Comparison of ENCODE assay signal across 9 cellular contexts in genomic region chrX:44012484-44013096, GRCh38. TPM values are rescaled to one million over a fixed set of nuclear protein-coding genes. Genes with fewer than 3 reads are reported as not detected.
DNase-seq lines count a peak whose midpoint lies in the region; ATAC-seq and TF ChIP-seq lines count a peak whose summit lies in the region.
"Had no signal": no experiment of that assay in that cellular context is flagged by ENCODE, and none has a peak within 500 bp of the region (broad histone marks: within the 10 kb centered on the region; RNA-seq: fewer than 3 reads in every experiment).

No MANE protein-coding gene starts in this region.

- no peak overlapping the region for H3K9ac ChIP-seq in H9 (ENCODE audit: extremely low read depth, insufficient read length, low read length)

- H4K8ac ChIP-seq in H9 (replicated peaks; ENCODE audit: insufficient read length, low read depth, low read length): no peak overlapping the region

- no CpG with 5 or more reads among the region's 4 CpGs for WGBS in H9 (ENCODE audit: extremely low coverage, insufficient read length, low lambda C conversion rate)

- H4K91ac ChIP-seq in H9 (ENCODE audit: insufficient read length, low read depth, low read length): no peak overlapping the region

- H2BK20ac ChIP-seq in H9 (ENCODE audit: low read depth, low read length, poor library complexity, severe bottlenecking): no peak overlapping the region

- no peak overlapping the region for H2BK120ac ChIP-seq in H9 (ENCODE audit: low read depth, low read length, poor library complexity, severe bottlenecking)

- no peaks in the 10 kb centered on the region for H3K27me3 ChIP-seq in H9 (ENCODE audit: insufficient read depth, low read length)
- H3K27me3 ChIP-seq: cardiac muscle cell had no signal

- H3K79me2 ChIP-seq in H9 (ENCODE audit: insufficient read depth, low read length): no peaks in the 10 kb centered on the region

- no peak overlapping the region for H2BK12ac ChIP-seq in H9 (ENCODE audit: insufficient read length, low read depth, low read length)

- no peak overlapping the region for H3K4ac ChIP-seq in H9 (ENCODE audit: low read depth, low read length)

- H3K36me3 Mint-ChIP-seq in H9 (ENCODE audit: insufficient read depth in 1 of 3, low read depth in 3 of 3): no peaks in the 10 kb centered on the region

- no peaks in the 10 kb centered on the region for H3K79me1 ChIP-seq in H9 (ENCODE audit: insufficient read depth, low read depth, low read length, poor library complexity, severe bottlenecking)

- H3K14ac ChIP-seq in H9 (ENCODE audit: insufficient read depth, low read length): no peak overlapping the region

- H2AFZ ChIP-seq in H9 (ENCODE audit: low read length): no peak overlapping the region

- TF ChIP-seq CTCF in omental fat pad (IDR thresholded peaks at IDR 0.05): no peak
- TF ChIP-seq CTCF in H9 (conservative IDR thresholded peaks at IDR 0.05): no peak

- H2BK5ac ChIP-seq in H9 (ENCODE audit: insufficient read length, low read length): no peak overlapping the region

- H3K9me3 ChIP-seq in H9 (ENCODE audit: control insufficient read depth, low read depth, low read length): peaks cover 32% of the 10 kb centered on the region

- H3K4me1 Mint-ChIP-seq in H9: no peaks in the 10 kb centered on the region

- no peak overlapping the region for H3T11ph ChIP-seq in H9 (ENCODE audit: low read length)

- H3K4me3 Mint-ChIP-seq in H9: no peak overlapping the region

- peaks cover 58 to 62% of the 10 kb centered on the region in 2 experiments for H3K9me3 Mint-ChIP-seq in H9

- no peaks in the 10 kb centered on the region for H3K27me3 Mint-ChIP-seq in H9 (ENCODE audit: low read depth)

- H3K56ac ChIP-seq in H9 (ENCODE audit: insufficient read length, low read depth, low read length): no peak overlapping the region

- H3K4me1 ChIP-seq in H9 (ENCODE audit: insufficient read depth, low read length): no peaks in the 10 kb centered on the region

- ATAC-seq in omental fat pad (ENCODE audit: low FRiP score) (peak; percentile 44), GM19452 (IDR thresholded peaks at IDR 0.05; ENCODE audit: unreplicated experiment) (no peak), GM18868 (IDR thresholded peaks at IDR 0.05; ENCODE audit: unreplicated experiment) (no peak)

- H4K20me1 ChIP-seq in H9 (ENCODE audit: control insufficient read depth, insufficient read depth, insufficient read length): no peaks in the 10 kb centered on the region

- H3K23ac ChIP-seq in H9 (ENCODE audit: insufficient read length, low read depth, low read length): no peak overlapping the region

- no peak overlapping the region for H2BK15ac ChIP-seq in H9 (ENCODE audit: low read depth, low read length)

- H4K5ac ChIP-seq in H9 (ENCODE audit: insufficient read length, low read depth, low read length): no peak overlapping the region

- no peak overlapping the region for H3K27ac Mint-ChIP-seq in H9

- H3K27ac ChIP-seq in H9 (ENCODE audit: insufficient read length, low read depth, low read length): no peak overlapping the region
- H3K27ac ChIP-seq: cardiac muscle cell had no signal

- H2AK5ac ChIP-seq in H9 (ENCODE audit: insufficient read length, low read length): no peak overlapping the region

- H3K23me2 ChIP-seq in H9 (ENCODE audit: insufficient read length, low read depth, low read length, poor library complexity, severe bottlenecking): no peaks in the 10 kb centered on the region

- H3K4me2 ChIP-seq in H9 (ENCODE audit: insufficient read depth, insufficient read length, low read length): no peak overlapping the region

- H3K18ac ChIP-seq in H9 (ENCODE audit: insufficient read length, low read depth, low read length): no peak overlapping the region

- DNase-seq in EH (ENCODE audit: low read depth): peak; percentile 57
- DNase-seq in SIG-M5 (lab: John Stamatoyannopoulos, UW): peak; percentile 46
- DNase-seq in astrocyte of the hippocampus (ENCODE audit: low read depth, low spot score): peak; percentile 73
- DNase-seq in omental fat pad (ENCODE audit: low spot score): no peak
- DNase-seq in H9: no peak
- no peak for DNase-seq in NCI-H2107 (lab: John Stamatoyannopoulos, UW)

RNA-seq across cellular contexts. Expression of gene NDP, which starts 39.4 kb away (rescaled TPM):
- total RNA-seq in omental fat pad: under 1 TPM in 1 of 4 donors, not detected in 3; 0.63 TPM
- total RNA-seq in H9 (2021): not detected in 2 replicates
- total RNA-seq: cardiac muscle cell had no signal

Comparison
In these comparisons a context has a peak if more than half of its experiments do, and no peak if none do; other contexts are left out.
1. DNase-seq: peak in EH (single experiment), SIG-M5 (single experiment) and astrocyte of the hippocampus (single experiment); none in omental fat pad (single experiment), H9 (single experiment) and NCI-H2107 (single experiment).